ENCODE assay signal across 27 cellular contexts in genomic region chr2:224259831-224260230, GRCh38.
"Had no signal": no experiment of that assay in that cellular context is flagged by ENCODE, and none has a peak within 500 bp of the region (broad histone marks: within the 10 kb centered on the region; RNA-seq: fewer than 3 reads in every experiment).

No MANE protein-coding gene starts in this region.

- H3K27ac ChIP-seq: ascending aorta, body of pancreas, SK-N-MC, WERI-Rb-1 had no signal

- H3K27me3 ChIP-seq: ascending aorta, body of pancreas had no signal

- H3K4me1 Mint-ChIP-seq: activated CD4-positive, alpha-beta memory T cell treated with anti-CD3 and anti-CD28 coated beads, Interleukin-2, amount 10 ng/mL, durations not matched to agents 7 days and 5 days; activated naive CD4-positive, alpha-beta T cell treated with anti-CD3 and anti-CD28 coated beads, Interleukin-2, amount 50 U/mL, for 24 hours; central memory CD8-positive, alpha-beta T cell had no signal

- H3K36me3 Mint-ChIP-seq: activated naive CD4-positive, alpha-beta T cell treated with anti-CD3 and anti-CD28 coated beads, Interleukin-2, amount 50 U/mL, for 24 hours; T-cell had no signal

- H3K36me3 ChIP-seq: ascending aorta, WERI-Rb-1 had no signal

- H3K4me3 Mint-ChIP-seq: activated CD4-positive, alpha-beta memory T cell treated with anti-CD3 and anti-CD28 coated beads, Interleukin-2, amount 10 ng/mL, durations not matched to agents 7 days and 5 days; activated CD4-positive, alpha-beta T cell treated with anti-CD3 and anti-CD28 coated beads for 36 hours; activated naive CD4-positive, alpha-beta T cell treated with anti-CD3 and anti-CD28 coated beads, Interleukin-2, amount 50 U/mL, for 24 hours; central memory CD8-positive, alpha-beta T cell; T-cell had no signal

- H3K9me3 Mint-ChIP-seq: activated CD4-positive, alpha-beta memory T cell treated with anti-CD3 and anti-CD28 coated beads, Interleukin-2, amount 10 ng/mL, durations not matched to agents 7 days and 5 days; activated naive CD4-positive, alpha-beta T cell treated with anti-CD3 and anti-CD28 coated beads, Interleukin-2, amount 50 U/mL, for 24 hours; activated T-cell treated with anti-CD3 and anti-CD28 coated beads, Interleukin-2, amount 50 U/mL, for 72 hours; activated T-helper 2 cell treated with anti-CD3 and anti-CD28 coated beads, Interferon-gamma antibody, Interleukin-2, Interleukin-4, amounts not matched to agents 10 μg/mL and 5 μg/mL and 100 μg/mL, durations not matched to agents 14 hours and 24 hours and 36 hours; central memory CD8-positive, alpha-beta T cell; T-cell had no signal

- H3K4me1 ChIP-seq: body of pancreas had no signal

- H3K9me3 ChIP-seq: ascending aorta, body of pancreas had no signal

- H3K27ac Mint-ChIP-seq: activated CD4-positive, alpha-beta memory T cell treated with anti-CD3 and anti-CD28 coated beads, Interleukin-2, amount 10 ng/mL, durations not matched to agents 7 days and 5 days; activated CD4-positive, alpha-beta T cell treated with anti-CD3 and anti-CD28 coated beads for 36 hours; activated naive CD4-positive, alpha-beta T cell treated with anti-CD3 and anti-CD28 coated beads, Interleukin-2, amount 50 U/mL, for 24 hours; activated T-cell treated with anti-CD3 and anti-CD28 coated beads, Interleukin-2, amount 50 U/mL, for 72 hours; activated T-helper 2 cell treated with anti-CD3 and anti-CD28 coated beads, Interferon-gamma antibody, Interleukin-2, Interleukin-4, amounts not matched to agents 10 μg/mL and 5 μg/mL and 100 μg/mL, durations not matched to agents 14 hours and 24 hours and 36 hours; T-cell had no signal

- H3K4me3 ChIP-seq: ascending aorta, body of pancreas had no signal

- DNase-seq: activated CD4-positive, alpha-beta memory T cell treated with anti-CD3 and anti-CD28 coated beads, Interleukin-2, amount 10 ng/mL, durations not matched to agents 7 days and 5 days; activated CD4-positive, alpha-beta T cell treated with anti-CD3 and anti-CD28 coated beads, Interleukin-2, amount 50 U/mL, for 1 hour; activated CD8-positive, alpha-beta memory T cell treated with anti-CD3 and anti-CD28 coated beads, Interleukin-2, amount 50 U/mL, for 4 hours; activated gamma-delta T cell treated with Interleukin-2 at 50 U/mL for 16 hours; activated T-cell treated with anti-CD3 and anti-CD28 coated beads, Interleukin-2, amount 50 U/mL, for 72 hours; amniotic stem cell; body of pancreas; Kasumi-1; KBM-7; NCI-H1092; NCI-H2029; NCI-H345; NCI-H510A; NCI-H526 treated with DMSO at 0.1 percent for 48 hours; NK-92 treated with Interleukin-12 subunit alpha and Interleukin-12 subunit beta, amount 100 ng/mL, for 24 hours; OCI-M1; RPMI8226; T-cell; T-helper 2 cell; T1000 had no signal
